15 cellular contexts compared by ENCODE assay signal in the genomic region with DNA sequence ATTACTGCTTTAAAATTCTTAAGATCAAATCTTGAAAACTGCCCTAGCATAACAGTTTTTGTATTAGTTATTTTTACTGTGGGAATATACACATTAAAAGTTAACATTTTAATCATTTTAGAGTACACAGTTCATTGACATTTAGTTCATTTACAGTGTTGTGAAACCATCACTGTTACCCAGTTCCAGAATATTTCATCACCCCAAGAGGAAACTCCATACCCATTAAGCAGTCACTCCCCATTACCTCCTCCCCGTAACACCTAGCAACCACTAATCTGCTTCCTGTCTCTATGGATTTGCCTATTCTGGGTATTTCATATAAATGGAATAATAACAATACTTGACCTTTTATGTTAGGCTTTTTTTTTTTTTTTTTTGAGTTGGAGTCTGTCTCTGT.
DNase-seq lines count a peak whose midpoint lies in the region; ATAC-seq and TF ChIP-seq lines count a peak whose summit lies in the region.
"Had no signal": no experiment of that assay in that cellular context is flagged by ENCODE, and none has a peak within 500 bp of the region (broad histone marks: within the 10 kb centered on the region; RNA-seq: fewer than 3 reads in every experiment).

No MANE protein-coding gene starts in this region.

- H3K9me3 ChIP-seq in tibial artery (no peaks in the 10 kb centered on the region), vagina (no peaks in the 10 kb centered on the region)
- H3K9me3 ChIP-seq: HAP-1 had no signal

- ATAC-seq in left lobe of liver: peak; percentile 81
- ATAC-seq: T-cell had no signal

- H3K36me3 ChIP-seq in tibial artery (peaks cover 81 to 98% (median 94%) of the 10 kb centered on the region in 3 donors), vagina (peaks cover 0 to 75% of the 10 kb centered on the region in 2 donors)

- H3K4me1 ChIP-seq in tibial artery (no peaks in the 10 kb centered on the region), vagina (no peaks in the 10 kb centered on the region)
- H3K4me1 ChIP-seq: HAP-1 had no signal

- intact Hi-C loops in tibial artery (cut with DNase I; ENCODE audit: low total_unique reads) (no loop called here), vagina (cut with DNase I) (no loop called here)

- H3K4me3 ChIP-seq in HL-60 (replicated peaks; ENCODE audit: insufficient read depth, low read length) (no peak overlapping the region), cardiac fibroblast (replicated peaks in 1 of 2; ENCODE audit: low read depth in 2 of 2, low read length in 2 of 2) (no peak overlapping the region), tibial artery (no peak overlapping the region), vagina (no peak overlapping the region)
- H3K4me3 ChIP-seq: HAP-1 had no signal

- TF ChIP-seq CTCF in AG09319 (IDR thresholded peaks at IDR 0.05; ENCODE audit: low read depth, low read length) (no peak), HL-60 (IDR thresholded peaks at IDR 0.05; ENCODE audit: insufficient read depth, low read length) (no peak), cardiac fibroblast (IDR thresholded peaks at IDR 0.05; ENCODE audit: low read depth, low read length) (no peak), tibial artery (IDR thresholded peaks at IDR 0.05) (no peak), vagina (IDR thresholded peaks at IDR 0.05) (no peak)

- TF ChIP-seq POLR2A in vagina (IDR thresholded peaks at IDR 0.05): no peak

- DNase-seq in AG09319 (ENCODE audit: extremely low read depth, low read depth) (peak; percentile 14), HL-60 (ENCODE audit: low read depth in 1 of 2, low spot score in 1 of 2) (peak; percentile 30 to 40), cardiac fibroblast (ENCODE audit: low read depth in 2 of 2) (peak; percentile 31 to 70), left lobe of liver (ENCODE audit: low spot score) (no peak), tibial artery (no peak), vagina (ENCODE audit: extremely low spot score in 2 of 2) (no peak), NCI-H2227 (lab: John Stamatoyannopoulos, UW; ENCODE audit: unreplicated experiment) (no peak), amygdala (lab: John Stamatoyannopoulos, UW) (no peak)
- DNase-seq: cerebellar nuclear complex, immature natural killer cell, NCI-H2029, NCI-H82, substantia nigra, T-cell had no signal

- H3K27ac ChIP-seq in HL-60 (replicated peaks) (no peak overlapping the region), tibial artery (no peak overlapping the region), vagina (no peak overlapping the region)

- no peaks in the 10 kb centered on the region for H3K27me3 ChIP-seq in HL-60 (ENCODE audit: insufficient read depth, poor library complexity, severe bottlenecking)
- H3K27me3 ChIP-seq in tibial artery: no peaks in the 10 kb centered on the region
- no peaks in the 10 kb centered on the region for H3K27me3 ChIP-seq in vagina

Comparison
In these comparisons a context has a peak if more than half of its experiments do, and no peak if none do; other contexts are left out.
1. DNase-seq: peak in AG09319 (single experiment), HL-60 (2 of 2) and cardiac fibroblast (2 of 2); none in left lobe of liver (single experiment), tibial artery (0 of 2), vagina (0 of 2), NCI-H2227 (single experiment) and amygdala (0 of 56).